Comparison of ENCODE assay signal across 8 cellular contexts in the genomic region with DNA sequence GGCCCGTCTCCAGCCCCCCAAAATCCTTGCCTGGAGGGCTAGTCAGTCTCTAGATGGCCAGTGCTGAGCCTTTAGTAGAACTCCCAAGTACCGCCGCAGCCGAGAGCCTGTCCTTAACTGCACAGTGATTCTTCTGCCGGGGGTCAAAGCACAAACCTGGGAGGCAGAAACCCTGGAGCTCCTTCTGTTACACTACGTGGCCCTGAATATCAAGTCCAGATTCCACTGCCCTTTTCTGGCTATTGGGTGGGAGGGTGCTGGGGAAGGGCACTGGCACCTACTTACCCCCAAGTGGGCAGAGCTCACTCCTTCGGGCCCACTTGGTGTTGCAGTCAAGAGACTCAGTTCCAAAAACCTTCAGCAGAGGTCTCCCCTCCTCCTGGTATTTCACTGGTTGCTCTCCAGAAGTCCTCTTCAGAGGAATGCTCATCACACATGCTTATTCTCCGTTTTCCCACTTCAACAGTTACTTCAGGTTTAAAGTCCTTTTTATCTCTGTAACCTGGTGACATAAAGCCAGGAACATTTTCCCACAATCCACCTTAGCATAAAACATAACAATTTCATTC. TPM values are rescaled to one million over a fixed set of nuclear protein-coding genes. Genes with fewer than 3 reads are reported as not detected.
DNase-seq lines count a peak whose midpoint lies in the region; ATAC-seq and TF ChIP-seq lines count a peak whose summit lies in the region.

No MANE protein-coding gene starts in this region.

- in situ Hi-C loops in astrocyte of the cerebellum (cut with HindIII; ENCODE audit: low sequenced_read_pairs), result no loop called here

- no peak for ATAC-seq in HG03095 (IDR thresholded peaks at IDR 0.05; ENCODE audit: unreplicated experiment)

- peak; percentile 18 for DNase-seq in A172 (ENCODE audit: low spot score)
- no peak for DNase-seq in GM12865 (ENCODE audit: low read depth)
- peak; percentile 23 for DNase-seq in astrocyte of the cerebellum (ENCODE audit: low read depth)
- DNase-seq in left kidney (ENCODE audit: low read depth, low spot score), result peak; percentile 39
- no peak for DNase-seq in SIG-M5 (lab: John Stamatoyannopoulos, UW)
- no peak for DNase-seq in activated CD4-positive, CD25-positive, alpha-beta regulatory T cell treated with anti-CD3 and anti-CD28 coated beads, Interleukin-2, amount 50 U/mL, for 72 hours
- DNase-seq in cerebellum (ENCODE audit: low spot score), result no peak

- TF ChIP-seq CTCF in GM12865 (IDR thresholded peaks at IDR 0.05; ENCODE audit: insufficient read depth, low read depth, low read length, missing control alignments) (peak; percentile 4), astrocyte of the cerebellum (IDR thresholded peaks at IDR 0.05; ENCODE audit: low read depth, low read length, missing control alignments) (peak; percentile 49)

- H3K4me3 ChIP-seq in GM12865 (ENCODE audit: low read depth, low read length), result no peak overlapping the region
- H3K4me3 ChIP-seq in astrocyte of the cerebellum (ENCODE audit: low read depth, low read length), result no peak overlapping the region

RNA-seq across cellular contexts. Expression of a gene that starts 10.8 kb away (rescaled TPM):
- total RNA-seq in A172 (2014; rRNA removed; shearing (Covaris generic)), result 141 and 170 TPM in 2 replicates
- total RNA-seq in cerebellum, result 44.9 TPM

Comparison
In these comparisons a context has a peak if more than half of its experiments do, and no peak if none do; other contexts are left out.
1. DNase-seq: peak in A172 (single experiment), astrocyte of the cerebellum (single experiment) and left kidney (single experiment); none in GM12865 (single experiment), SIG-M5 (single experiment), activated CD4-positive, CD25-positive, alpha-beta regulatory T cell treated with anti-CD3 and anti-CD28 coated beads, Interleukin-2, amount 50 U/mL, for 72 hours (single experiment) and cerebellum (single experiment).